Comparison of ENCODE assay signal across 14 cellular contexts in genomic region chr1:2297246-2298011, GRCh38.
"Had no signal": no experiment of that assay in that cellular context is flagged by ENCODE, and none has a peak within 500 bp of the region (broad histone marks: within the 10 kb centered on the region; RNA-seq: fewer than 3 reads in every experiment).

No MANE protein-coding gene starts in this region.

- H3K27me3 Mint-ChIP-seq: memory B cell; stimulated activated memory B cell treated with anti-CD40 and anti-IgM and Interleukin-4, amounts not matched to agents 10 μg/mL and 1 μg/mL and 100 μg/mL, for 72 hours had no signal

- H3K9me3 ChIP-seq: ascending aorta, esophagus squamous epithelium, pancreas, thoracic aorta had no signal

- H3K27ac Mint-ChIP-seq: memory B cell had no signal

- H3K9me3 Mint-ChIP-seq: memory B cell; stimulated activated memory B cell treated with anti-CD40 and anti-IgM and Interleukin-4, amounts not matched to agents 10 μg/mL and 1 μg/mL and 100 μg/mL, for 72 hours had no signal

- DNase-seq: activated CD4-positive, alpha-beta T cell treated with anti-CD3 and anti-CD28 coated beads, Interleukin-2, amount 50 U/mL, for 4 hours; activated naive CD4-positive, alpha-beta T cell; effector CD8-positive, alpha-beta T cell; esophagus squamous epithelium; pancreas; stimulated activated CD4-positive, alpha-beta T cell treated with anti-CD3 and anti-CD28 coated beads, Interleukin-4, amount 100 ng/mL, for 24 hours; T-helper 1 cell; T1000 had no signal

- H3K36me3 Mint-ChIP-seq: memory B cell had no signal

- H3K4me3 Mint-ChIP-seq: memory B cell; stimulated activated memory B cell treated with anti-CD40 and anti-IgM and Interleukin-4, amounts not matched to agents 10 μg/mL and 1 μg/mL and 100 μg/mL, for 72 hours had no signal

- ATAC-seq: activated CD4-positive, CD25-positive, alpha-beta regulatory T cell treated with anti-CD3 and anti-CD28 coated beads, Interleukin-2, amount 50 U/mL, for 24 hours; pancreas; sciatic nerve; stimulated activated memory B cell treated with anti-CD40 and anti-IgM and Interleukin-4, amounts not matched to agents 10 μg/mL and 1 μg/mL and 100 μg/mL, for 72 hours had no signal

- H3K27me3 ChIP-seq: ascending aorta, esophagus squamous epithelium, pancreas had no signal

- H3K27ac ChIP-seq: esophagus squamous epithelium, pancreas had no signal
